Comparison of ENCODE assay signal across 9 cellular contexts in genomic region chr11:29527391-29527936, GRCh38.
DNase-seq lines count a peak whose midpoint lies in the region; ATAC-seq and TF ChIP-seq lines count a peak whose summit lies in the region.
"Had no signal": no experiment of that assay in that cellular context is flagged by ENCODE, and none has a peak within 500 bp of the region (broad histone marks: within the 10 kb centered on the region; RNA-seq: fewer than 3 reads in every experiment).

No MANE protein-coding gene starts in this region.

- H3K4me3 Mint-ChIP-seq in natural killer cell treated with Interleukin-12 subunit alpha and Interleukin-12 subunit beta and Interleukin-15 and Interleukin-18, amount 100 ng/mL, for 72 hours, result no peak overlapping the region
- H3K4me3 Mint-ChIP-seq: naive B cell had no signal

- no peaks in the 10 kb centered on the region for H3K36me3 ChIP-seq in mucosa of descending colon (ENCODE audit: low read depth)

- peaks cover 8% of the 10 kb centered on the region for H3K9me3 Mint-ChIP-seq in natural killer cell treated with Interleukin-12 subunit alpha and Interleukin-12 subunit beta and Interleukin-15 and Interleukin-18, amount 100 ng/mL, for 72 hours

- intact Hi-C loops in mucosa of descending colon (cut with DNase I, micrococcal nuclease), result no loop called here

- H3K4me1 ChIP-seq in mucosa of descending colon (ENCODE audit: low read depth), result no peaks in the 10 kb centered on the region

- DNase-seq in GM04504 (ENCODE audit: low read depth) (peak; percentile 38), T1000 (lab: John Stamatoyannopoulos, UW) (peak; percentile 16), left kidney (ENCODE audit: low read depth, low spot score) (peak; percentile 44), occipital lobe (lab: John Stamatoyannopoulos, UW) (no peak), mucosa of descending colon (no peak), DMS153 (lab: John Stamatoyannopoulos, UW) (no peak)
- DNase-seq in natural killer cell treated with Interleukin-12 subunit alpha and Interleukin-12 subunit beta and Interleukin-15 and Interleukin-18, amount 100 ng/mL, for 72 hours (ENCODE audit: low spot score), result no peak
- DNase-seq: naive B cell had no signal

- H3K4me3 ChIP-seq in mucosa of descending colon, result no peak overlapping the region

- H3K4me1 Mint-ChIP-seq in natural killer cell treated with Interleukin-12 subunit alpha and Interleukin-12 subunit beta and Interleukin-15 and Interleukin-18, amount 100 ng/mL, for 72 hours (ENCODE audit: low read depth in 2 of 2), result no peaks in the 10 kb centered on the region
- H3K4me1 Mint-ChIP-seq: naive B cell had no signal

- TF ChIP-seq CTCF in mucosa of descending colon (IDR thresholded peaks at IDR 0.05), result no peak

- H3K27me3 Mint-ChIP-seq in natural killer cell treated with Interleukin-12 subunit alpha and Interleukin-12 subunit beta and Interleukin-15 and Interleukin-18, amount 100 ng/mL, for 72 hours, result no peaks in the 10 kb centered on the region
- H3K27me3 Mint-ChIP-seq: naive B cell had no signal

- peaks cover 40% of the 10 kb centered on the region for H3K9me3 ChIP-seq in mucosa of descending colon

- H3K27ac Mint-ChIP-seq in natural killer cell treated with Interleukin-12 subunit alpha and Interleukin-12 subunit beta and Interleukin-15 and Interleukin-18, amount 100 ng/mL, for 72 hours, result no peak overlapping the region
- H3K27ac Mint-ChIP-seq: naive B cell had no signal

- H3K36me3 Mint-ChIP-seq in natural killer cell treated with Interleukin-12 subunit alpha and Interleukin-12 subunit beta and Interleukin-15 and Interleukin-18, amount 100 ng/mL, for 72 hours, result no peaks in the 10 kb centered on the region
- H3K36me3 Mint-ChIP-seq: naive B cell had no signal

- ATAC-seq in HG03354 (IDR thresholded peaks at IDR 0.05; ENCODE audit: poor library complexity, severe bottlenecking, unreplicated experiment), result peak; percentile 72
- no peak for ATAC-seq in natural killer cell treated with Interleukin-12 subunit alpha and Interleukin-12 subunit beta and Interleukin-15 and Interleukin-18, amount 100 ng/mL, for 72 hours
- no peak for ATAC-seq in mucosa of descending colon

Comparison
In these comparisons a context has a peak if more than half of its experiments do, and no peak if none do; other contexts are left out.
1. DNase-seq: peak in GM04504 (single experiment), T1000 (single experiment) and left kidney (single experiment); none in natural killer cell treated with Interleukin-12 subunit alpha and Interleukin-12 subunit beta and Interleukin-15 and Interleukin-18, amount 100 ng/mL, for 72 hours (single experiment), occipital lobe (single experiment), mucosa of descending colon (0 of 3) and DMS153 (single experiment).